ENCODE assay signal across 13 cellular contexts in genomic region chr15:29596266-29596665, GRCh38.
DNase-seq lines count a peak whose midpoint lies in the region; FAIRE-seq and TF ChIP-seq lines count a peak whose summit lies in the region.
"Had no signal": no experiment of that assay in that cellular context is flagged by ENCODE, and none has a peak within 500 bp of the region (broad histone marks: within the 10 kb centered on the region; RNA-seq: fewer than 3 reads in every experiment).

No MANE protein-coding gene starts in this region.

- WGBS in trophoblast cell (ENCODE audit: extremely low coverage, insufficient coverage, insufficient read length), result no CpG with 5 or more reads among the region's 3 CpGs

- H3K36me3 ChIP-seq in OCI-LY3 (replicated peaks; ENCODE audit: low read depth, low read length), result no peaks in the 10 kb centered on the region
- H3K36me3 ChIP-seq in trophoblast cell (ENCODE audit: control insufficient read depth in 1 of 2, insufficient read depth in 2 of 2, low read length in 2 of 2), result no peaks in the 10 kb centered on the region
- no peaks in the 10 kb centered on the region for H3K36me3 ChIP-seq in WERI-Rb-1
- H3K36me3 ChIP-seq: heart left ventricle, neutrophil, tibial nerve had no signal

- H2BK5ac ChIP-seq in trophoblast cell (ENCODE audit: low read depth, low read length, poor library complexity), result no peak overlapping the region

- no peaks in the 10 kb centered on the region for H4K20me1 ChIP-seq in OCI-LY3 (ENCODE audit: insufficient read depth, low read length)

- H3K27ac ChIP-seq in OCI-LY3 (ENCODE audit: low read length) (no peak overlapping the region), trophoblast cell (ENCODE audit: low read depth, low read length) (no peak overlapping the region), WERI-Rb-1 (no peak overlapping the region)
- H3K27ac ChIP-seq: heart left ventricle, neutrophil, tibial nerve had no signal

- TF ChIP-seq CTCF in OCI-LY3 (IDR thresholded peaks at IDR 0.05; ENCODE audit: low read depth, low read length) (peak; percentile 21; the same call in 1 of the 2 replicates), choroid plexus epithelial cell (conservative IDR thresholded peaks at IDR 0.05; ENCODE audit: low read depth, low read length) (peak; percentile 54), WERI-Rb-1 (IDR thresholded peaks at IDR 0.05; ENCODE audit: low read depth, low read length) (no peak)

- H2BK12ac ChIP-seq in trophoblast cell (ENCODE audit: low read length), result no peak overlapping the region

- DNase-seq in H54 (ENCODE audit: insufficient read length, low spot score), result peak; percentile 38
- DNase-seq in choroid plexus epithelial cell (ENCODE audit: low read depth), result peak; percentile 75
- DNase-seq in trophoblast cell, result peak; percentile 13 to 51
- no peak for DNase-seq in superior temporal gyrus (ENCODE audit: extremely low spot score)
- no peak for DNase-seq in WERI-Rb-1
- no peak for DNase-seq in mesenteric fat pad (ENCODE audit: low spot score)
- DNase-seq: heart left ventricle, NCI-H1092 treated with DMSO at 0.1 percent for 48 hours, NCI-H446 treated with DMSO at 0.1 percent for 48 hours, Right ventricle myocardium superior had no signal

- no peak for TF ChIP-seq POLR2A in H54 (IDR thresholded peaks at IDR 0.05; ENCODE audit: low read depth, low read length)

- no peak overlapping the region for H2BK120ac ChIP-seq in trophoblast cell (ENCODE audit: insufficient read depth, low read length, poor library complexity)

- H3K18ac ChIP-seq in trophoblast cell (ENCODE audit: low read length), result no peak overlapping the region

- H2AFZ ChIP-seq in OCI-LY3 (ENCODE audit: low read depth, low read length) (no peak overlapping the region), trophoblast cell (ENCODE audit: insufficient read depth, low read length, poor library complexity) (no peak overlapping the region)

- FAIRE-seq in H54 (lab: Jason Lieb, UNC), result peak; percentile 82

- H3K4me2 ChIP-seq in OCI-LY3 (ENCODE audit: low read length) (no peak overlapping the region), trophoblast cell (ENCODE audit: low read length) (no peak overlapping the region)

- no peak overlapping the region for H3K14ac ChIP-seq in trophoblast cell (ENCODE audit: low read length)

- H3K4me3 ChIP-seq in OCI-LY3 (ENCODE audit: low read length) (no peak overlapping the region), choroid plexus epithelial cell (ENCODE audit: low read depth, low read length) (no peak overlapping the region), trophoblast cell (ENCODE audit: low read depth, low read length) (no peak overlapping the region), WERI-Rb-1 (ENCODE audit: low read depth, low read length) (no peak overlapping the region)
- H3K4me3 ChIP-seq: heart left ventricle, tibial nerve had no signal

- no peaks in the 10 kb centered on the region for H3K79me2 ChIP-seq in OCI-LY3 (ENCODE audit: low read length)
- no peaks in the 10 kb centered on the region for H3K79me2 ChIP-seq in trophoblast cell (ENCODE audit: control insufficient read depth, insufficient read depth, low read length, poor library complexity)

- H3K9me3 ChIP-seq in OCI-LY3 (ENCODE audit: insufficient read depth, low read length) (no peaks in the 10 kb centered on the region), trophoblast cell (ENCODE audit: insufficient read depth, low read depth, low read length) (no peaks in the 10 kb centered on the region), WERI-Rb-1 (ENCODE audit: severe bottlenecking) (no peaks in the 10 kb centered on the region)
- H3K9me3 ChIP-seq: heart left ventricle, neutrophil, tibial nerve had no signal

- H3K23ac ChIP-seq in trophoblast cell (ENCODE audit: low read length), result no peak overlapping the region

- no peaks in the 10 kb centered on the region for H3K79me1 ChIP-seq in trophoblast cell (ENCODE audit: low read length)

- no peak overlapping the region for H2AK5ac ChIP-seq in trophoblast cell (ENCODE audit: low read length)

- no peak overlapping the region for H4K91ac ChIP-seq in trophoblast cell (ENCODE audit: low read depth, low read length)

- no peak overlapping the region for H4K12ac ChIP-seq in trophoblast cell (ENCODE audit: low read depth, low read length)

- H3K9ac ChIP-seq in OCI-LY3 (ENCODE audit: low read length), result no peak overlapping the region
- H3K9ac ChIP-seq in trophoblast cell (ENCODE audit: low read length), result no peak overlapping the region

- no peak overlapping the region for H3K4ac ChIP-seq in trophoblast cell (ENCODE audit: low read depth, low read length)

- H4K8ac ChIP-seq in trophoblast cell (ENCODE audit: low read depth, low read length), result no peak overlapping the region

- no peaks in the 10 kb centered on the region for H3K27me3 ChIP-seq in OCI-LY3 (ENCODE audit: low read depth, low read length)
- H3K27me3 ChIP-seq in trophoblast cell (ENCODE audit: insufficient read depth, low read length), result no peaks in the 10 kb centered on the region
- H3K27me3 ChIP-seq in WERI-Rb-1 (ENCODE audit: insufficient read depth, low read depth, severe bottlenecking), result peaks cover 88% of the 10 kb centered on the region
- H3K27me3 ChIP-seq: neutrophil, tibial nerve had no signal

- no peaks in the 10 kb centered on the region for H3K4me1 ChIP-seq in OCI-LY3 (ENCODE audit: low read length)
- H3K4me1 ChIP-seq in trophoblast cell (ENCODE audit: control insufficient read depth in 1 of 2, insufficient read depth in 2 of 2, low read length in 2 of 2), result no peaks in the 10 kb centered on the region
- H3K4me1 ChIP-seq: heart left ventricle, tibial nerve had no signal

Comparison
In these comparisons a context has a peak if more than half of its experiments do, and no peak if none do; other contexts are left out.
1. DNase-seq: peak in H54 (single experiment), choroid plexus epithelial cell (single experiment) and trophoblast cell (2 of 2); none in superior temporal gyrus (single experiment), WERI-Rb-1 (single experiment) and mesenteric fat pad (single experiment).